In genomic region chr1:161140755-161141400, GRCh38 we compare ENCODE assay signal across 28 cellular contexts.
"Had no signal": no experiment of that assay in that cellular context is flagged by ENCODE, and none has a peak within 500 bp of the region (broad histone marks: within the 10 kb centered on the region; RNA-seq: fewer than 3 reads in every experiment).

No MANE protein-coding gene starts in this region.

- H3K4me1 ChIP-seq: parathyroid adenoma, right lobe of liver, suprapubic skin, tibial artery, vagina had no signal

- H3K27ac ChIP-seq: neutrophil, ovary, parathyroid adenoma, psoas muscle, right lobe of liver, sigmoid colon, suprapubic skin, testis, tibial artery, transverse colon, upper lobe of left lung, vagina had no signal

- H3K9ac ChIP-seq: parathyroid adenoma had no signal

- H3K27me3 ChIP-seq: neutrophil, ovary, right lobe of liver, sigmoid colon, suprapubic skin, testis, tibial artery, transverse colon, upper lobe of left lung, vagina had no signal

- H3K4me3 ChIP-seq: ovary, psoas muscle, right lobe of liver, sigmoid colon, suprapubic skin, testis, tibial artery, transverse colon, upper lobe of left lung, vagina had no signal

- ATAC-seq: naive thymus-derived CD8-positive, alpha-beta T cell; natural killer cell treated with Interleukin-12 subunit alpha and Interleukin-12 subunit beta and Interleukin-15 and Interleukin-18, amount 100 ng/mL, for 72 hours; psoas muscle; right lobe of liver; stimulated activated memory B cell treated with anti-CD40 and anti-IgM and Interleukin-4, amounts not matched to agents 10 μg/mL and 1 μg/mL and 100 μg/mL, for 72 hours; stimulated activated naive CD8-positive, alpha-beta T cell treated with anti-CD3 and anti-CD28 coated beads, Interleukin-15, amount 100 ng/mL, for 72 hours; stimulated activated naive CD8-positive, alpha-beta T cell treated with anti-CD3 and anti-CD28 coated beads, Interleukin-15, Interleukin-2, amounts not matched to agents 100 U/mL and 50 U/mL, for 24 hours had no signal

- DNase-seq: naive thymus-derived CD8-positive, alpha-beta T cell; nephron progenitor cell; nucleus accumbens; ovary; psoas muscle; right lobe of liver; sigmoid colon; small intestine; stimulated activated CD4-positive, alpha-beta T cell treated with anti-CD3 and anti-CD28 coated beads, Interleukin-12 subunit alpha, Interleukin-12 subunit beta, amount 100 ng/mL, for 4 hours; stimulated activated CD4-positive, alpha-beta T cell treated with anti-CD3 and anti-CD28 coated beads, Interleukin-1b, Interleukin-23, amount 100 ng/mL, for 48 hours; stimulated activated CD4-positive, alpha-beta T cell treated with anti-CD3 and anti-CD28 coated beads, Interleukin-4, amount 100 ng/mL, for 1 hour; stimulated activated CD4-positive, alpha-beta T cell treated with anti-CD3 and anti-CD28 coated beads, Interleukin-4, amount 100 ng/mL, for 4 hours; stimulated activated CD8-positive, alpha-beta memory T cell treated with anti-CD3 and anti-CD28 coated beads, Interleukin-4, amount 100 ng/mL, for 48 hours; stimulated activated naive CD4-positive, alpha-beta T cell; stimulated activated naive CD8-positive, alpha-beta T cell treated with anti-CD3 and anti-CD28 coated beads, Interleukin-15, amount 100 ng/mL, for 72 hours; stimulated activated naive CD8-positive, alpha-beta T cell treated with anti-CD3 and anti-CD28 coated beads, Interleukin-15, Interleukin-2, amounts not matched to agents 100 U/mL and 50 U/mL, for 24 hours; substantia nigra; testis; transverse colon had no signal

- H3K79me2 ChIP-seq: parathyroid adenoma had no signal

- H2AFZ ChIP-seq: parathyroid adenoma had no signal

- H3K36me3 ChIP-seq: neutrophil, ovary, right lobe of liver, sigmoid colon, suprapubic skin, tibial artery, transverse colon, upper lobe of left lung, vagina had no signal

- FAIRE-seq: small intestine, urothelium cell line had no signal

- H3K9me3 ChIP-seq: neutrophil, ovary, psoas muscle, right lobe of liver, sigmoid colon, suprapubic skin, testis, tibial artery, transverse colon, upper lobe of left lung, vagina had no signal
